Comparison of ENCODE assay signal across 8 cellular contexts in the genomic region with DNA sequence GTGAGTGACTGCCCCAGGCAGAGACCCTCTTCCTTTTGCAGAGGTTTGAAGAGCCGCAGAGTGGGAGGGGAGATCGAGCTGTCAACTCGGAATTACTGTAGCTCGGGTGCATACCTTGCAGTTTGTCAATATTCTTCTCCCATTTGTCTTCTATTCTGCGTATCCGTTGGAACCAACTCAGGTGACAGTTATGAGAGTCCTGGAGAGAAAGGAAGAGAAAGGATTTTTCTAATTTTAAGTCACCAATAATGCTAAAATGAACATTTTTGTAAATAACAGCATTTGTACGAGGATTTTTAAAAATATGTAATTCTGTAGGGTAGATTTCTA.
DNase-seq lines count a peak whose midpoint lies in the region; ATAC-seq and TF ChIP-seq lines count a peak whose summit lies in the region.
"Not testable (repeated sequence)": the region's sequence is repeated elsewhere in the genome, so short reads cannot be mapped to it uniquely, and the experiment has no call there.

No MANE protein-coding gene starts in this region.

- not testable (repeated sequence) for H3K27ac ChIP-seq in mesenchymal stem cell (ENCODE audit: low read length, poor library complexity, severe bottlenecking)
- H3K27ac ChIP-seq in prostate gland (peak overlapping the region in 1 of 2 donors; percentile 53), upper lobe of left lung (peak overlapping the region; percentile 42 to 82 (median 62))

- CTCF ChIA-PET in activated CD8-positive, alpha-beta T cell treated with anti-CD3 and anti-CD28 coated beads, Interleukin-2, amount 10 ng/mL, durations not matched to agents 7 days and 5 days (lab: Charles Lee) = interaction anchor here (0.9 kb wide), 1 partner anchor 26 kb away, joined by 3 read pairs; no protein-coding TSS in a partner anchor

- not testable (repeated sequence) for H3K4me2 ChIP-seq in mesenchymal stem cell (ENCODE audit: low read length, poor library complexity, severe bottlenecking)

- not testable (repeated sequence) for H3K27me3 ChIP-seq in GM06990 (replicated peaks; ENCODE audit: control insufficient read depth, insufficient read depth, low read length); mesenchymal stem cell (ENCODE audit: control insufficient read depth in 1 of 2, insufficient read depth in 1 of 2, low read length in 2 of 2); prostate gland (replicated peaks; ENCODE audit: insufficient read depth); upper lobe of left lung

- not testable (repeated sequence) for H3K4me1 ChIP-seq in mesenchymal stem cell (ENCODE audit: control insufficient read depth, insufficient read depth, low read depth, low read length); prostate gland (replicated peaks); upper lobe of left lung

- TF ChIP-seq CTCF in GM06990 (IDR thresholded peaks at IDR 0.05; ENCODE audit: insufficient read depth, low read length, poor library complexity, severe bottlenecking); NB4 (IDR thresholded peaks at IDR 0.05; ENCODE audit: low read depth, low read length); cardiac fibroblast (IDR thresholded peaks at IDR 0.05; ENCODE audit: low read depth, low read length); glutamatergic neuron (IDR thresholded peaks at IDR 0.05; ENCODE audit: partially characterized antibody, unreplicated experiment); prostate gland (IDR thresholded peaks at IDR 0.05); upper lobe of left lung (IDR thresholded peaks at IDR 0.05): not testable (repeated sequence)

- H3K9me3 ChIP-seq in mesenchymal stem cell (ENCODE audit: control insufficient read depth, low read length); prostate gland; upper lobe of left lung: not testable (repeated sequence)

- H2BK12ac ChIP-seq in mesenchymal stem cell (ENCODE audit: low read length in 2 of 2) = not testable (repeated sequence)

- H3K14ac ChIP-seq in mesenchymal stem cell (ENCODE audit: low read length in 2 of 2) = not testable (repeated sequence)

- DNase-seq in GM06990 (ENCODE audit: extremely low read depth, insufficient read length); NB4 (ENCODE audit: low read depth); activated CD8-positive, alpha-beta T cell treated with anti-CD3 and anti-CD28 coated beads, Interleukin-2, amount 10 ng/mL, durations not matched to agents 7 days and 5 days; cardiac fibroblast (ENCODE audit: low read depth in 2 of 2); glutamatergic neuron; mesenchymal stem cell; prostate gland (ENCODE audit: low spot score); upper lobe of left lung: not testable (repeated sequence)

- H3K9ac ChIP-seq in mesenchymal stem cell (ENCODE audit: low read length) = peak overlapping the region; percentile 83

- H3K18ac ChIP-seq in mesenchymal stem cell (ENCODE audit: low read depth in 1 of 2, low read length in 2 of 2) = not testable (repeated sequence)

- H2BK120ac ChIP-seq in mesenchymal stem cell (ENCODE audit: low read depth, low read length) = not testable (repeated sequence)

- not testable (repeated sequence) for H3K79me1 ChIP-seq in mesenchymal stem cell (replicated peaks; ENCODE audit: low read length, poor library complexity, severe bottlenecking)

- not testable (repeated sequence) for H2BK5ac ChIP-seq in mesenchymal stem cell (ENCODE audit: low read depth, low read length, poor library complexity, severe bottlenecking)

- peak overlapping the region; percentile 91 for H3K4me3 Mint-ChIP-seq in activated CD8-positive, alpha-beta T cell treated with anti-CD3 and anti-CD28 coated beads, Interleukin-2, amount 10 ng/mL, durations not matched to agents 7 days and 5 days
- H3K4me3 Mint-ChIP-seq in glutamatergic neuron (ENCODE audit: unreplicated experiment) = peak overlapping the region; percentile 92

- H4K8ac ChIP-seq in mesenchymal stem cell (ENCODE audit: low read length) = not testable (repeated sequence)

- no CpG with 5 or more reads among the region's 7 CpGs for WGBS in mesenchymal stem cell
- 0% methylated on average over 4 of the region's 7 CpGs for WGBS in prostate gland
- 0% methylated on average over 2 of the region's 7 CpGs; no CpG with 5 or more reads in 1 of the 2 donors for WGBS in upper lobe of left lung, 2 donors

- not testable (repeated sequence) for H3K36me3 ChIP-seq in GM06990 (ENCODE audit: control insufficient read depth, insufficient read depth, low read length); mesenchymal stem cell (ENCODE audit: control insufficient read depth in 1 of 2, insufficient read depth in 2 of 2, low read depth in 1 of 2, low read length in 2 of 2); prostate gland
- peaks cover 0 to 23% (median 5%) of the 10 kb centered on the region in 4 donors for H3K36me3 ChIP-seq in upper lobe of left lung

- not testable (repeated sequence) for H3K4ac ChIP-seq in mesenchymal stem cell (ENCODE audit: low read depth in 1 of 2, low read length in 2 of 2)

- H3K27me3 Mint-ChIP-seq in activated CD8-positive, alpha-beta T cell treated with anti-CD3 and anti-CD28 coated beads, Interleukin-2, amount 10 ng/mL, durations not matched to agents 7 days and 5 days (ENCODE audit: low read depth); glutamatergic neuron (ENCODE audit: unreplicated experiment): not testable (repeated sequence)

- not testable (repeated sequence) for H3K23ac ChIP-seq in mesenchymal stem cell (ENCODE audit: low read length in 2 of 2)

- intact Hi-C loops in prostate gland (cut with DNase I) = not testable (repeated sequence)

- TF ChIP-seq POLR2A in NB4 (IDR thresholded peaks at IDR 0.05; ENCODE audit: extremely low read depth, insufficient read length); prostate gland (IDR thresholded peaks at IDR 0.05); upper lobe of left lung (IDR thresholded peaks at IDR 0.05): not testable (repeated sequence)

- H3K4me3 ChIP-seq in GM06990 (replicated peaks; ENCODE audit: low read depth, low read length) (peak overlapping the region; percentile 59), NB4 (ENCODE audit: low read depth, low read length) (peak overlapping the region; percentile 58), cardiac fibroblast (replicated peaks in 1 of 2; ENCODE audit: low read depth in 2 of 2, low read length in 2 of 2) (peak overlapping the region; percentile 65 to 68), mesenchymal stem cell (ENCODE audit: insufficient read depth in 1 of 2, low read depth in 1 of 2, low read length in 2 of 2) (peak overlapping the region; percentile 63 to 77), prostate gland (peak overlapping the region; percentile 53 to 70), upper lobe of left lung (peak overlapping the region; percentile 73 to 83 (median 76))

- H3K9me3 Mint-ChIP-seq in activated CD8-positive, alpha-beta T cell treated with anti-CD3 and anti-CD28 coated beads, Interleukin-2, amount 10 ng/mL, durations not matched to agents 7 days and 5 days (ENCODE audit: insufficient read depth); glutamatergic neuron (ENCODE audit: unreplicated experiment): not testable (repeated sequence)

- H2AFZ ChIP-seq in mesenchymal stem cell (ENCODE audit: low read depth, low read length) = not testable (repeated sequence)

- H2AK5ac ChIP-seq in mesenchymal stem cell (ENCODE audit: low read length, severe bottlenecking) = not testable (repeated sequence)

- peak overlapping the region; percentile 83 for H3K27ac Mint-ChIP-seq in activated CD8-positive, alpha-beta T cell treated with anti-CD3 and anti-CD28 coated beads, Interleukin-2, amount 10 ng/mL, durations not matched to agents 7 days and 5 days
- H3K27ac Mint-ChIP-seq in glutamatergic neuron (ENCODE audit: unreplicated experiment) = peak overlapping the region; percentile 28

- not testable (repeated sequence) for H4K91ac ChIP-seq in mesenchymal stem cell (ENCODE audit: low read length)

- not testable (repeated sequence) for H2BK15ac ChIP-seq in mesenchymal stem cell (ENCODE audit: low read depth, poor library complexity, severe bottlenecking)

- not testable (repeated sequence) for ATAC-seq in activated CD8-positive, alpha-beta T cell treated with anti-CD3 and anti-CD28 coated beads, Interleukin-2, amount 10 ng/mL, durations not matched to agents 7 days and 5 days; upper lobe of left lung (ENCODE audit: low FRiP score in 2 of 2)

- not testable (repeated sequence) for H3K4me1 Mint-ChIP-seq in activated CD8-positive, alpha-beta T cell treated with anti-CD3 and anti-CD28 coated beads, Interleukin-2, amount 10 ng/mL, durations not matched to agents 7 days and 5 days (ENCODE audit: low read depth); glutamatergic neuron (ENCODE audit: low read depth, unreplicated experiment)

- not testable (repeated sequence) for H3K36me3 Mint-ChIP-seq in activated CD8-positive, alpha-beta T cell treated with anti-CD3 and anti-CD28 coated beads, Interleukin-2, amount 10 ng/mL, durations not matched to agents 7 days and 5 days (ENCODE audit: low read depth); glutamatergic neuron (ENCODE audit: unreplicated experiment)

- POLR2A ChIA-PET in activated CD8-positive, alpha-beta T cell treated with anti-CD3 and anti-CD28 coated beads, Interleukin-2, amount 10 ng/mL, durations not matched to agents 7 days and 5 days (lab: Charles Lee) = not testable (repeated sequence)

- TF ChIP-seq EP300 in upper lobe of left lung (IDR thresholded peaks at IDR 0.05) = not testable (repeated sequence)
